1 cellular context compared by ENCODE assay signal in genomic region chr2:28463893-28464292, GRCh38.
TF ChIP-seq lines count a peak whose summit lies in the region.

No MANE protein-coding gene starts in this region.

TF ChIP-seq in GM12878, 131 proteins besides CTCF, POLR2A, EP300 and RAD21 (continued from another document):
- TF ChIP-seq ZNF687 (IDR thresholded peaks at IDR 0.05): no peak
TF ChIP-seq in GM12878: peak in this region for 1.
